In genomic region chr3:42701371-42702065, GRCh38 we compare ENCODE assay signal across 9 cellular contexts. TPM values are rescaled to one million over a fixed set of nuclear protein-coding genes. Genes with fewer than 3 reads are reported as not detected.
DNase-seq lines count a peak whose midpoint lies in the region; ATAC-seq and TF ChIP-seq lines count a peak whose summit lies in the region.
"Had no signal": no experiment of that assay in that cellular context is flagged by ENCODE, and none has a peak within 500 bp of the region (broad histone marks: within the 10 kb centered on the region; RNA-seq: fewer than 3 reads in every experiment).

No MANE protein-coding gene starts in this region.

- no peaks in the 10 kb centered on the region for H3K36me3 ChIP-seq in iPS DF 6.9 (ENCODE audit: control insufficient read depth, insufficient read depth, low read length)
- no peaks in the 10 kb centered on the region for H3K36me3 ChIP-seq in prostate gland

- H3K4me3 ChIP-seq in iPS DF 6.9 (ENCODE audit: low read length): no peak overlapping the region
- H3K4me3 ChIP-seq in prostate gland: no peak overlapping the region
- H3K4me3 ChIP-seq: SK-N-MC had no signal

- no peaks in the 10 kb centered on the region for H3K9me3 ChIP-seq in iPS DF 6.9 (ENCODE audit: control insufficient read depth, insufficient read depth, low read length)
- H3K9me3 ChIP-seq in prostate gland: no peaks in the 10 kb centered on the region

- intact Hi-C loops in prostate gland (cut with DNase I): no loop called here

- no peaks in the 10 kb centered on the region for H3K27me3 ChIP-seq in iPS DF 6.9 (ENCODE audit: control insufficient read depth, insufficient read depth, low read length)
- H3K27me3 ChIP-seq in prostate gland (replicated peaks; ENCODE audit: insufficient read depth): no peaks in the 10 kb centered on the region

- no peak for TF ChIP-seq CTCF in prostate gland (IDR thresholded peaks at IDR 0.05)

- H3K27ac ChIP-seq in iPS DF 6.9 (ENCODE audit: low read length) (no peak overlapping the region), prostate gland (no peak overlapping the region)
- H3K27ac ChIP-seq: SK-N-MC had no signal

- ATAC-seq in GM21528 (IDR thresholded peaks at IDR 0.05; ENCODE audit: low FRiP score, unreplicated experiment): no peak

- no peak for TF ChIP-seq POLR2A in prostate gland (IDR thresholded peaks at IDR 0.05)

- peaks cover 5% of the 10 kb centered on the region for H3K4me1 ChIP-seq in iPS DF 6.9 (ENCODE audit: control insufficient read depth, insufficient read depth, low read length)
- no peaks in the 10 kb centered on the region for H3K4me1 ChIP-seq in prostate gland (replicated peaks)

- WGBS in iPS DF 6.9 (ENCODE audit: insufficient coverage, insufficient read length): no CpG with 5 or more reads among the region's 15 CpGs
- 72% methylated on average over 10 of the region's 15 CpGs for WGBS in prostate gland

- peak; percentile 34 for DNase-seq in DMS53 (lab: John Stamatoyannopoulos, UW)
- no peak for DNase-seq in DMS53 treated with DMSO at 0.1 percent for 48 hours (lab: John Stamatoyannopoulos, UW; ENCODE audit: unreplicated experiment)
- peak; percentile 26 to 67 (median 37) for DNase-seq in T-helper 2 cell
- DNase-seq in amniotic epithelial cell (ENCODE audit: low read depth): peak; percentile 21
- peak; percentile 48 for DNase-seq in iPS DF 6.9 (ENCODE audit: low read depth, low spot score)
- peak; percentile 15 to 33 for DNase-seq in stimulated activated CD4-positive, alpha-beta T cell treated with anti-CD3 and anti-CD28 coated beads, Interleukin-15, amount 100 ng/mL, for 48 hours (ENCODE audit: low read depth in 2 of 2)
- DNase-seq in prostate gland (ENCODE audit: low spot score): no peak

RNA-seq across cellular contexts. Expression of gene HHATL, which starts 1.1 kb away (rescaled TPM):
- 1 to 10 TPM; 1.9 to 5.5 TPM for total RNA-seq in prostate gland

RNA-seq across cellular contexts. Expression of gene KLHL40, which starts 16.2 kb away (rescaled TPM):
- total RNA-seq in prostate gland: 1 to 10 TPM; 1.2 to 2.9 TPM

RNA-seq across cellular contexts. Expression of gene ZBTB47, which starts 48.0 kb away (rescaled TPM):
- 10 to 100 TPM; 22.1 to 38.0 TPM for total RNA-seq in prostate gland

Comparison
In these comparisons a context has a peak if more than half of its experiments do, and no peak if none do; other contexts are left out.
1. DNase-seq: peak in DMS53 (single experiment), T-helper 2 cell (5 of 5), amniotic epithelial cell (single experiment), iPS DF 6.9 (single experiment) and stimulated activated CD4-positive, alpha-beta T cell treated with anti-CD3 and anti-CD28 coated beads, Interleukin-15, amount 100 ng/mL, for 48 hours (2 of 2); none in DMS53 treated with DMSO at 0.1 percent for 48 hours (single experiment) and prostate gland (single experiment).